ENCODE assay signal across 13 cellular contexts in genomic region chr7:50614721-50615518, GRCh38. TPM values are rescaled to one million over a fixed set of nuclear protein-coding genes. Genes with fewer than 3 reads are reported as not detected.
DNase-seq lines count a peak whose midpoint lies in the region; ATAC-seq, FAIRE-seq and TF ChIP-seq lines count a peak whose summit lies in the region.
"Had no signal": no experiment of that assay in that cellular context is flagged by ENCODE, and none has a peak within 500 bp of the region (broad histone marks: within the 10 kb centered on the region; RNA-seq: fewer than 3 reads in every experiment).

No MANE protein-coding gene starts in this region.

- WGBS in A549 (ENCODE audit: missing lambda C conversion rate) = 83% methylated on average over 20 of the region's 20 CpGs

- TF ChIP-seq RAD21 in A549 (conservative IDR thresholded peaks at IDR 0.05 in 1 of 2, IDR thresholded peaks at IDR 0.05 in 1 of 2) = peak; percentile 29 to 47; a peak in 3 of 5 replicates

- no peak overlapping the region for H3K4me3 Mint-ChIP-seq in WTC11
- no peak overlapping the region for H3K4me3 Mint-ChIP-seq in glutamatergic neuron (ENCODE audit: unreplicated experiment)
- H3K4me3 Mint-ChIP-seq: memory B cell had no signal

- H3K36me3 Mint-ChIP-seq in WTC11 (peaks cover 33% of the 10 kb centered on the region; the same call in 1 of the 2 replicates), glutamatergic neuron (ENCODE audit: unreplicated experiment) (no peaks in the 10 kb centered on the region)
- H3K36me3 Mint-ChIP-seq: memory B cell had no signal

- H3K27ac Mint-ChIP-seq in WTC11 (peak overlapping the region; percentile 37), glutamatergic neuron (ENCODE audit: unreplicated experiment) (no peak overlapping the region)
- H3K27ac Mint-ChIP-seq: memory B cell had no signal

- peak in 1 of 2 experiments; percentile 50; a peak in 2 of 6 replicates for ATAC-seq in A549
- ATAC-seq in WTC11 = no peak

- no peak for TF ChIP-seq POLR2A in A549 (IDR thresholded peaks at IDR 0.05; ENCODE audit: low read length)

- no peak overlapping the region for H3K4me2 ChIP-seq in A549

- H3K27ac ChIP-seq in A549 = no peak overlapping the region
- no peak overlapping the region for H3K27ac ChIP-seq in right atrium auricular region
- H3K27ac ChIP-seq: breast epithelium had no signal

- POLR2A ChIA-PET in A549 (lab: Yijun Ruan, JAX) = no interaction called here
- POLR2A ChIA-PET in WTC11 (lab: Charles Lee) = no interaction called here

- TF ChIP-seq EP300 in A549 (IDR thresholded peaks at IDR 0.05) = no peak

- no peak for FAIRE-seq in A549 (lab: Jason Lieb, UNC)
- FAIRE-seq: TTC549 had no signal

- H3K4me1 Mint-ChIP-seq in WTC11 (no peaks in the 10 kb centered on the region), glutamatergic neuron (ENCODE audit: low read depth, unreplicated experiment) (no peaks in the 10 kb centered on the region)
- H3K4me1 Mint-ChIP-seq: memory B cell had no signal

- peak in 1 of 2 experiments; percentile 14 for DNase-seq in A549 (ENCODE audit: low read depth in 1 of 2, low spot score in 1 of 2)
- no peak for DNase-seq in GM13977 (ENCODE audit: low spot score)
- DNase-seq in WTC11 (ENCODE audit: low spot score) = no peak
- DNase-seq in right atrium auricular region (ENCODE audit: low spot score) = no peak
- no peak for DNase-seq in glutamatergic neuron
- DNase-seq in NCI-H1417 treated with DMSO at 0.1 percent for 48 hours (lab: John Stamatoyannopoulos, UW) = no peak
- no peak for DNase-seq in superior temporal gyrus (ENCODE audit: extremely low spot score)
- no peak for DNase-seq in amniotic stem cell (lab: John Stamatoyannopoulos, UW)
- DNase-seq: H7, MG63 had no signal

- H3K9me3 Mint-ChIP-seq in WTC11 = no peaks in the 10 kb centered on the region
- peaks cover 1% of the 10 kb centered on the region for H3K9me3 Mint-ChIP-seq in glutamatergic neuron (ENCODE audit: unreplicated experiment)
- H3K9me3 Mint-ChIP-seq: memory B cell had no signal

- no peaks in the 10 kb centered on the region for H3K27me3 Mint-ChIP-seq in WTC11 (ENCODE audit: low read depth)
- no peaks in the 10 kb centered on the region for H3K27me3 Mint-ChIP-seq in glutamatergic neuron (ENCODE audit: unreplicated experiment)

- CTCF ChIA-PET in A549 (lab: Yijun Ruan, JAX) (interaction anchor here (0.7 to 2.8 kb wide), 9 partner anchors 9 to 813 kb away, joined by 3 to 16 read pairs (median 4); no protein-coding TSS in a partner anchor), WTC11 (lab: Charles Lee) (interaction anchor here (0.6 to 3.8 kb wide), 6 partner anchors 13 to 546 kb away, joined by 3 to 9 read pairs (median 4); no protein-coding TSS in a partner anchor)

- peaks cover 47% of the 10 kb centered on the region for H3K36me3 ChIP-seq in right atrium auricular region
- H3K36me3 ChIP-seq: breast epithelium had no signal

- in situ Hi-C loops in GM13977 (cut with MboI; ENCODE audit: low pct_unique_long_range_greater_than_20kb, low sequenced_read_pairs, unreplicated experiment) = no loop called here

- H3K4me3 ChIP-seq in A549 (no peak overlapping the region), right atrium auricular region (no peak overlapping the region)
- H3K4me3 ChIP-seq: breast epithelium, MG63 had no signal

- H3K4me1 ChIP-seq in A549 = no peaks in the 10 kb centered on the region
- peaks cover 0 to 6% of the 10 kb centered on the region in 2 donors for H3K4me1 ChIP-seq in right atrium auricular region
- H3K4me1 ChIP-seq: breast epithelium had no signal

- TF ChIP-seq CTCF in A549 (IDR thresholded peaks at IDR 0.05) = no peak; the same call in 1 of the 3 replicates
- TF ChIP-seq CTCF in GM13977 (IDR thresholded peaks at IDR 0.05; ENCODE audit: extremely low read depth, insufficient read depth, missing control alignments) = peak; percentile 11
- TF ChIP-seq CTCF in WTC11 (IDR thresholded peaks at IDR 0.05) = no peak
- TF ChIP-seq CTCF in right atrium auricular region (IDR thresholded peaks at IDR 0.05) = peak; percentile 12 to 67
- no peak for TF ChIP-seq CTCF in glutamatergic neuron (IDR thresholded peaks at IDR 0.05; ENCODE audit: partially characterized antibody, unreplicated experiment)

- no peaks in the 10 kb centered on the region for H3K27me3 ChIP-seq in right atrium auricular region
- H3K27me3 ChIP-seq: breast epithelium, MG63 had no signal

- no peaks in the 10 kb centered on the region for H3K9me3 ChIP-seq in A549
- no peaks in the 10 kb centered on the region for H3K9me3 ChIP-seq in right atrium auricular region
- H3K9me3 ChIP-seq: breast epithelium, MG63 had no signal

TF ChIP-seq in A549, 52 proteins besides CTCF, POLR2A, EP300 and RAD21:
- TF ChIP-seq EHMT2 (IDR thresholded peaks at IDR 0.05; ENCODE audit: low read depth) (no peak), ZSCAN20 (CRISPR knock-in tag; IDR thresholded peaks at IDR 0.05) (no peak), CEBPB (IDR thresholded peaks at IDR 0.05) (no peak), ATOH8 (CRISPR knock-in tag; IDR thresholded peaks at IDR 0.05; ENCODE audit: low read depth) (no peak), JUN (IDR thresholded peaks at IDR 0.05) (no peak), FOSB (CRISPR knock-in tag; IDR thresholded peaks at IDR 0.05) (no peak), SMC3 (IDR thresholded peaks at IDR 0.05) (no peak)

TF ChIP-seq in WTC11, 78 proteins besides CTCF, POLR2A, EP300 and RAD21:
- TF ChIP-seq EMX1 (CRISPR knock-in tag; IDR thresholded peaks at IDR 0.05) (no peak), ZNF425 (CRISPR knock-in tag; conservative IDR thresholded peaks at IDR 0.05) (no peak), GRHL2 (CRISPR knock-in tag; IDR thresholded peaks at IDR 0.05; ENCODE audit: insufficient replicate concordance, severe bottlenecking) (no peak)

RNA-seq across cellular contexts. Expression of gene DDC, which starts 49.7 kb away (rescaled TPM):
- polyA plus RNA-seq in A549 (2011; rRNA removed) = 2.2 and 2.8 TPM in 2 replicates
- polyA plus RNA-seq in A549 (2012; cell fraction: cytosol; rRNA removed) = 1.3 and 1.7 TPM in 2 replicates
- polyA plus RNA-seq in A549 (2012; cell fraction: nucleus; rRNA removed) = 1.1 and 1.6 TPM in 2 replicates
- polyA plus RNA-seq in A549 (2017; fragmentation: RNase III; extraction: RNeasy Plus Mini Kit Qiagen cat#74134 plus additional on column Dnase treatment) = 1.0 to 2.1 TPM (median 1.3 TPM) in 3 replicates
- 0.79 and 1.0 TPM in 2 replicates for polyA minus RNA-seq in A549 (2011; rRNA and poly(A)+ RNA removed)
- not detected in 3 replicates for total RNA-seq in WTC11 (2021)
- not detected for total RNA-seq in right atrium auricular region
- 3.8 TPM for total RNA-seq in glutamatergic neuron (ENCODE audit: unreplicated experiment)

Comparison
In these comparisons a context has a peak if more than half of its experiments do, and no peak if none do; other contexts are left out.
1. CTCF ChIP-seq: peak in GM13977 (single experiment) and right atrium auricular region (2 of 2); none in A549 (single experiment), WTC11 (single experiment) and glutamatergic neuron (single experiment).